ENCODE assay signal across 28 cellular contexts in the genomic region with DNA sequence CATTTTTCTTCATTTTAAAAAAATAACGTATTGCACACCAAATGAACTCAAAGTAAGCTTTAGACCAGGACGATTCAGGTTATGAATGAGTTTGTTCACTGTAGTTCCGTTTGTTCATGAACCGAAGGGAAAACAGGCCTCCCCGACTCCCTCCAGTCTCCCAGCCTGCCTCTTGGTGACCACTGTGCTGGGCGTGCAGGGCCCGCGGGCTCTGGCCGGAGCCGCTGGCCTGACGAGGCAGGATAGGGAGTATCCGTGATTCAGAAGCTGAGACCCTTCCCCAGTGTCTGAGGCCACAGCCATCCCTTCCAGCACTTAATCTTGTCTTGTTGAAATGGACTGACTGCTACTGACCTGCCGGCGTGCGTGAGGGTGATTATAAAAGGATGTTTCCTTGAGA.
"Had no signal": no experiment of that assay in that cellular context is flagged by ENCODE, and none has a peak within 500 bp of the region (broad histone marks: within the 10 kb centered on the region; RNA-seq: fewer than 3 reads in every experiment).

No MANE protein-coding gene starts in this region.

- H3K27me3 ChIP-seq: neural progenitor cell, pancreas, spleen, stomach, thyroid gland, tibial nerve, upper lobe of left lung, vagina had no signal

- ATAC-seq: naive thymus-derived CD8-positive, alpha-beta T cell; natural killer cell treated with Interleukin-12 subunit alpha and Interleukin-12 subunit beta and Interleukin-15 and Interleukin-18, amount 100 ng/mL, for 72 hours; pancreas; psoas muscle; right cardiac atrium; sciatic nerve; stimulated activated effector memory CD8-positive, alpha-beta T cell treated with anti-CD3 and anti-CD28 coated beads, Interleukin-12 subunit alpha, Interleukin-12 subunit beta, amount 100 ng/mL, for 72 hours; stimulated activated naive B cell treated with anti-CD40 and anti-IgM and Interleukin-4, amounts not matched to agents 10 μg/mL and 1 μg/mL and 100 μg/mL, for 72 hours had no signal

- DNase-seq: naive B cell; naive thymus-derived CD8-positive, alpha-beta T cell; nephron progenitor cell; occipital lobe; psoas muscle; spleen; stimulated activated CD4-positive, alpha-beta T cell treated with anti-CD3 and anti-CD28 coated beads, Interleukin-12 subunit alpha, Interleukin-12 subunit beta, amount 100 ng/mL, for 4 hours; stimulated activated CD4-positive, alpha-beta T cell treated with anti-CD3 and anti-CD28 coated beads, Interleukin-1b, Interleukin-23, amount 100 ng/mL, for 48 hours; stimulated activated CD4-positive, alpha-beta T cell treated with anti-CD3 and anti-CD28 coated beads, Interleukin-2, amount 100 ng/mL, for 48 hours; stimulated activated CD4-positive, alpha-beta T cell treated with anti-CD3 and anti-CD28 coated beads, Interleukin-4, amount 100 ng/mL, for 24 hours; stimulated activated naive B cell treated with anti-CD40 and anti-IgM and Interleukin-4, amounts not matched to agents 10 μg/mL and 1 μg/mL and 100 μg/mL, for 72 hours; stimulated activated naive CD4-positive, alpha-beta T cell treated with Interleukin-2 at 50 U/mL for 16 hours; stomach; thyroid gland; trophoblast cell; upper lobe of left lung had no signal

- H3K9ac ChIP-seq: neural progenitor cell had no signal

- H3K4me3 ChIP-seq: neural progenitor cell, pancreas, psoas muscle, skin epidermis, smooth muscle cell, spleen, stomach, thoracic aorta, thyroid gland, tibial nerve, upper lobe of left lung, vagina had no signal

- H3K4me2 ChIP-seq: neural progenitor cell, smooth muscle cell had no signal

- H3K36me3 ChIP-seq: neural progenitor cell, pancreas, thoracic aorta, thyroid gland, vagina had no signal

- H3K9me3 ChIP-seq: pancreas, psoas muscle, spleen, stomach, thoracic aorta, thyroid gland, tibial nerve, upper lobe of left lung, vagina had no signal

- FAIRE-seq: pancreas, urothelium cell line had no signal

- H2AFZ ChIP-seq: neural progenitor cell had no signal

- H3K4me1 ChIP-seq: psoas muscle, spleen, stomach, upper lobe of left lung, vagina had no signal

- H3K27ac ChIP-seq: neural progenitor cell, pancreas, psoas muscle, skin epidermis, spleen, stomach, thoracic aorta, thyroid gland, upper lobe of left lung, vagina had no signal
